In genomic region chr2:144183744-144184143, GRCh38 we compare ENCODE assay signal across 9 cellular contexts.
A peak's percentile ranks its signal among the peaks of the same experiment; 100 is the strongest.
DNase-seq lines count a peak whose midpoint lies in the region; ATAC-seq lines count a peak whose summit lies in the region.
"Had no signal": no experiment of that assay in that cellular context is flagged by ENCODE, and none has a peak within 500 bp of the region (broad histone marks: within the 10 kb centered on the region; RNA-seq: fewer than 3 reads in every experiment).

No MANE protein-coding gene starts in this region.

- peak overlapping the region; percentile 48 for H3K4me3 Mint-ChIP-seq in activated CD8-positive, alpha-beta memory T cell treated with anti-CD3 and anti-CD28 coated beads, Interleukin-2, amount 10 ng/mL, durations not matched to agents 7 days and 5 days

- ATAC-seq in GM19397 (IDR thresholded peaks at IDR 0.05; ENCODE audit: unreplicated experiment) (peak; percentile 97), HG03378 (IDR thresholded peaks at IDR 0.05; ENCODE audit: unreplicated experiment) (peak; percentile 99), left colon (no peak)
- peak; percentile 100 for ATAC-seq in activated CD8-positive, alpha-beta memory T cell treated with anti-CD3 and anti-CD28 coated beads, Interleukin-2, amount 10 ng/mL, durations not matched to agents 7 days and 5 days

- intact Hi-C loops in left colon (cut with DNase I, micrococcal nuclease), result no loop called here

- H3K36me3 ChIP-seq in SJCRH30, result no peaks in the 10 kb centered on the region
- H3K36me3 ChIP-seq: thoracic aorta had no signal

- no peak overlapping the region for H3K27ac ChIP-seq in SJCRH30
- H3K27ac ChIP-seq: thoracic aorta had no signal

- no peaks in the 10 kb centered on the region for H3K4me1 ChIP-seq in SJCRH30

- H3K27me3 ChIP-seq in SJCRH30, result no peaks in the 10 kb centered on the region

- peaks cover 4% of the 10 kb centered on the region for H3K9me3 Mint-ChIP-seq in activated CD8-positive, alpha-beta memory T cell treated with anti-CD3 and anti-CD28 coated beads, Interleukin-2, amount 10 ng/mL, durations not matched to agents 7 days and 5 days (ENCODE audit: low read depth)

- peaks cover 54% of the 10 kb centered on the region for H3K36me3 Mint-ChIP-seq in activated CD8-positive, alpha-beta memory T cell treated with anti-CD3 and anti-CD28 coated beads, Interleukin-2, amount 10 ng/mL, durations not matched to agents 7 days and 5 days

- H3K4me1 Mint-ChIP-seq in activated CD8-positive, alpha-beta memory T cell treated with anti-CD3 and anti-CD28 coated beads, Interleukin-2, amount 10 ng/mL, durations not matched to agents 7 days and 5 days, result peaks cover 49% of the 10 kb centered on the region
- H3K4me1 Mint-ChIP-seq: brain had no signal

- H3K4me3 ChIP-seq in SJCRH30, result no peak overlapping the region
- H3K4me3 ChIP-seq: thoracic aorta had no signal

- peak overlapping the region; percentile 81 for H3K27ac Mint-ChIP-seq in activated CD8-positive, alpha-beta memory T cell treated with anti-CD3 and anti-CD28 coated beads, Interleukin-2, amount 10 ng/mL, durations not matched to agents 7 days and 5 days

- no peaks in the 10 kb centered on the region; the same call in 1 of the 2 replicates for H3K9me3 ChIP-seq in SJCRH30 (replicated peaks)
- H3K9me3 ChIP-seq: thoracic aorta had no signal

- CTCF ChIA-PET in activated CD8-positive, alpha-beta memory T cell treated with anti-CD3 and anti-CD28 coated beads, Interleukin-2, amount 10 ng/mL, durations not matched to agents 7 days and 5 days (lab: Charles Lee), result interaction anchor here (1.1 to 3.0 kb wide), 9 partner anchors 10 to 147 kb away, joined by 3 to 8 read pairs (median 3); no protein-coding TSS in a partner anchor

- no peaks in the 10 kb centered on the region for H3K27me3 Mint-ChIP-seq in activated CD8-positive, alpha-beta memory T cell treated with anti-CD3 and anti-CD28 coated beads, Interleukin-2, amount 10 ng/mL, durations not matched to agents 7 days and 5 days
- H3K27me3 Mint-ChIP-seq: brain had no signal

- peak; percentile 92 for DNase-seq in activated CD8-positive, alpha-beta memory T cell treated with anti-CD3 and anti-CD28 coated beads, Interleukin-2, amount 10 ng/mL, durations not matched to agents 7 days and 5 days
- DNase-seq in left colon, result peak; percentile 2 to 22
- DNase-seq in NCI-H1694 (lab: John Stamatoyannopoulos, UW), result no peak
- no peak for DNase-seq in DMS153 treated with DMSO at 0.1 percent for 48 hours (lab: John Stamatoyannopoulos, UW; ENCODE audit: unreplicated experiment)
- no peak for DNase-seq in SJCRH30

Comparison
In these comparisons a context has a peak if more than half of its experiments do, and no peak if none do; other contexts are left out.
1. DNase-seq: peak in activated CD8-positive, alpha-beta memory T cell treated with anti-CD3 and anti-CD28 coated beads, Interleukin-2, amount 10 ng/mL, durations not matched to agents 7 days and 5 days (single experiment) and left colon (2 of 2); none in NCI-H1694 (single experiment), DMS153 treated with DMSO at 0.1 percent for 48 hours (single experiment) and SJCRH30 (0 of 2).